ENCODE assay signal across 9 cellular contexts in the genomic region with DNA sequence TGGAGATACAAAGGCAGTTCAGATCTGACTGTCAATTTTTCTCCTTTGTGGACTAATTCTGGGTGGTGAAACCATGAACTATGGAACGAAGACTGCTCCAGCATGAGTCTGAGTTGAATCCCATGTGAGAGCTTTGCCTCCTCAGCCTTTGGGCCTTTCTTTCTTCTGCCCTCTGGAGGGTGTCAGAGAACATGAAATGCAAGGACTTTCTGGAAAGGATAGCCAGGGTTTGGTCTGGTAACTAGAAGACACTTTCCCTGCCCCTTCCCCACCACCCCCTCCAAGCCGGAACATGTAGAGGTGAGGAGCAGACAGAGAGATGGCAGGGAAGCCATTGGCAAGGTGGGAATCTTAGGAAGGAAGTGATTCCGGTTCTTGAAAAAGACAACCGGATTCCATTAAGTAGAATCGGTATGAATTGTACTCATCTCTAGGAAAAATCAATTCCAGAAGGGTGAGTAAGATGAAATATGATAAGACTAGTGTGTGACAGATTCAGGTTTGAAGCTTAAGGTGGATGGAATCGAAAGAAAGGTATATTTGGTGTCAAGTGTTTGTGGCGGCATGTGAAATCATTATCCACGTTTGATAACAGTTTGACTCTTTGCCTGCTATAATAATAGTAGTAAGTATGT. TPM values are rescaled to one million over a fixed set of nuclear protein-coding genes. Genes with fewer than 3 reads are reported as not detected.
DNase-seq lines count a peak whose midpoint lies in the region; ATAC-seq, FAIRE-seq and TF ChIP-seq lines count a peak whose summit lies in the region.
"Had no signal": no experiment of that assay in that cellular context is flagged by ENCODE, and none has a peak within 500 bp of the region (broad histone marks: within the 10 kb centered on the region; RNA-seq: fewer than 3 reads in every experiment).

No MANE protein-coding gene starts in this region.

- H3K27ac ChIP-seq in astrocyte (ENCODE audit: low read depth, low read length) = peak overlapping the region; percentile 16
- H3K27ac ChIP-seq in keratinocyte (ENCODE audit: control insufficient read depth, insufficient read depth, low read length) = no peak overlapping the region
- H3K27ac ChIP-seq in tibial artery = peak overlapping the region; percentile 77 to 81
- H3K27ac ChIP-seq in spleen = no peak overlapping the region

- no peaks in the 10 kb centered on the region for H3K27me3 Mint-ChIP-seq in astrocyte (ENCODE audit: low read depth, unreplicated experiment)

- no peaks in the 10 kb centered on the region for H3K27me3 ChIP-seq in astrocyte (ENCODE audit: insufficient read depth, low read length)
- no peaks in the 10 kb centered on the region for H3K27me3 ChIP-seq in keratinocyte (ENCODE audit: control insufficient read depth, extremely low read depth, insufficient read depth, low read length)
- H3K27me3 ChIP-seq in tibial artery = no peaks in the 10 kb centered on the region
- no peaks in the 10 kb centered on the region for H3K27me3 ChIP-seq in spleen (replicated peaks in 1 of 7)

- no peaks in the 10 kb centered on the region for H3K36me3 ChIP-seq in astrocyte (ENCODE audit: insufficient read depth, low read length)
- peaks cover 0 to 7% of the 10 kb centered on the region in 2 experiments for H3K36me3 ChIP-seq in keratinocyte (ENCODE audit: control insufficient read depth in 2 of 2, extremely low read depth in 1 of 2, insufficient read depth in 2 of 2, low read length in 2 of 2)
- H3K36me3 ChIP-seq in tibial artery = no peaks in the 10 kb centered on the region
- no peaks in the 10 kb centered on the region for H3K36me3 ChIP-seq in spleen

- peak overlapping the region; percentile 27 for H3K27ac Mint-ChIP-seq in astrocyte (ENCODE audit: unreplicated experiment)
- H3K27ac Mint-ChIP-seq: T-cell had no signal

- H3K9ac ChIP-seq in astrocyte (ENCODE audit: low read length) (peak overlapping the region; percentile 17), keratinocyte (ENCODE audit: control insufficient read depth, extremely low read depth, insufficient read depth, low read length) (no peak overlapping the region)

- no peaks in the 10 kb centered on the region for H3K9me1 ChIP-seq in keratinocyte (ENCODE audit: control insufficient read depth, extremely low read depth, insufficient read depth, low read length)

- H3K4me1 ChIP-seq in astrocyte (ENCODE audit: insufficient read depth, low read length) (peaks cover 40% of the 10 kb centered on the region), keratinocyte (ENCODE audit: control insufficient read depth, extremely low read depth, insufficient read depth, low read length) (no peaks in the 10 kb centered on the region), tibial artery (peaks cover 4 to 92% (median 20%) of the 10 kb centered on the region in 4 donors), spleen (no peaks in the 10 kb centered on the region)

- dilution Hi-C loops in keratinocyte (cut with MboI; ENCODE audit: extremely low pct_ligation_motif_present, low sequenced_read_pairs) = no loop called here

- H3K36me3 Mint-ChIP-seq in astrocyte (ENCODE audit: low read depth, unreplicated experiment) = no peaks in the 10 kb centered on the region

- no peak for ATAC-seq in HG03196 (IDR thresholded peaks at IDR 0.05; ENCODE audit: unreplicated experiment)
- ATAC-seq: T-cell had no signal

- no peak overlapping the region for H3K4me3 ChIP-seq in astrocyte (ENCODE audit: insufficient read depth, low read depth, low read length)
- H3K4me3 ChIP-seq in keratinocyte (ENCODE audit: control insufficient read depth in 2 of 3, extremely low read depth in 1 of 3, insufficient read depth in 2 of 3, low read depth in 1 of 3, low read length in 3 of 3) = no peak overlapping the region
- H3K4me3 ChIP-seq in tibial artery = peak overlapping the region in 1 of 2 donors; percentile 26
- no peak overlapping the region for H3K4me3 ChIP-seq in spleen

- 69 to 84% (median 73%) methylated on average over 7 to 8 of the region's 8 CpGs for WGBS in spleen, 5 donors

- DNase-seq in NCI-H748 (lab: John Stamatoyannopoulos, UW; ENCODE audit: unreplicated experiment) = peak; percentile 7
- DNase-seq in NCI-H748 treated with DMSO at 0.1 percent for 48 hours (lab: John Stamatoyannopoulos, UW) = no peak
- DNase-seq in astrocyte (ENCODE audit: low read depth) = peak; percentile 12
- DNase-seq in keratinocyte (ENCODE audit: low read depth, low spot score) = no peak
- DNase-seq in tibial artery = no peak
- no peak for DNase-seq in spleen
- DNase-seq in stimulated activated CD4-positive, alpha-beta T cell treated with anti-CD3 and anti-CD28 coated beads, Interleukin-1b, Interleukin-23, amount 100 ng/mL, for 48 hours = no peak
- DNase-seq: T-cell had no signal

- H3K4me3 Mint-ChIP-seq in astrocyte (ENCODE audit: unreplicated experiment) = no peak overlapping the region
- H3K4me3 Mint-ChIP-seq: T-cell had no signal

- peaks cover 31% of the 10 kb centered on the region for H3K4me1 Mint-ChIP-seq in astrocyte (ENCODE audit: low read depth, unreplicated experiment)

- no peaks in the 10 kb centered on the region for H3K9me3 ChIP-seq in astrocyte (ENCODE audit: insufficient read depth, low read depth, low read length)
- H3K9me3 ChIP-seq in keratinocyte (ENCODE audit: control insufficient read depth, low read depth, low read length) = no peaks in the 10 kb centered on the region
- H3K9me3 ChIP-seq in tibial artery = no peaks in the 10 kb centered on the region
- H3K9me3 ChIP-seq in spleen = no peaks in the 10 kb centered on the region

- no peaks in the 10 kb centered on the region for H3K9me3 Mint-ChIP-seq in astrocyte (ENCODE audit: unreplicated experiment)
- H3K9me3 Mint-ChIP-seq: T-cell had no signal

- peaks cover 28% of the 10 kb centered on the region for H3K79me2 ChIP-seq in astrocyte (ENCODE audit: insufficient read depth, low read length)
- H3K79me2 ChIP-seq in keratinocyte (ENCODE audit: control insufficient read depth, insufficient read depth, low read length) = peaks cover 63% of the 10 kb centered on the region

- TF ChIP-seq CTCF in astrocyte (IDR thresholded peaks at IDR 0.05; ENCODE audit: insufficient read depth, low read depth, low read length) (no peak), keratinocyte (optimal IDR thresholded peaks at IDR 0.05 in 1 of 3, IDR thresholded peaks at IDR 0.05 in 1 of 3, conservative IDR thresholded peaks at IDR 0.05 in 1 of 3; ENCODE audit: extremely low read depth in 1 of 3, insufficient read depth in 2 of 3, low read length in 3 of 3) (peak in 1 of 3 experiments; percentile 22), tibial artery (IDR thresholded peaks at IDR 0.05) (peak; percentile 21 to 23), spleen (IDR thresholded peaks at IDR 0.05 in 8 of 11, conservative IDR thresholded peaks at IDR 0.05 in 3 of 11) (peak in 2 of 11 experiments; percentile 16 to 28)

- FAIRE-seq in astrocyte (lab: Jason Lieb, UNC) = peak; percentile 94
- peak; percentile 23 for FAIRE-seq in keratinocyte (lab: Jason Lieb, UNC)

- H4K20me1 ChIP-seq in astrocyte (ENCODE audit: insufficient read depth, low read length) = no peaks in the 10 kb centered on the region
- H4K20me1 ChIP-seq in keratinocyte (ENCODE audit: control insufficient read depth, extremely low read depth, insufficient read depth, low read length) = no peaks in the 10 kb centered on the region

- H3K4me2 ChIP-seq in astrocyte (ENCODE audit: low read length) (peak overlapping the region; percentile 26), keratinocyte (ENCODE audit: control insufficient read depth, extremely low read depth, insufficient read depth, low read depth, low read length) (no peak overlapping the region)

- H2AFZ ChIP-seq in astrocyte (ENCODE audit: low read depth, low read length) (no peak overlapping the region), keratinocyte (ENCODE audit: control insufficient read depth, low read length) (no peak overlapping the region)

- intact Hi-C loops in tibial artery (cut with DNase I; ENCODE audit: low total_unique reads) (loop anchor here (5.0 kb wide), 1 partner anchor 96 kb away; no protein-coding TSS in a partner anchor), spleen (cut with DNase I; ENCODE audit: low total_unique reads) (no loop called here)

- TF ChIP-seq POLR2A in spleen (IDR thresholded peaks at IDR 0.05) = no peak

RNA-seq across cellular contexts. Expression of gene FHL1, which starts 19.0 kb away (rescaled TPM):
- total RNA-seq in astrocyte = 100 and 115 TPM in 2 replicates
- polyA plus RNA-seq in keratinocyte = 121 to 226 TPM (median 203 TPM) in 3 replicates
- polyA plus RNA-seq in keratinocyte (2011; ENCODE audit: low read depth) = 13.3 TPM
- 140 and 197 TPM in 2 replicates for polyA plus RNA-seq in keratinocyte (2011; cell fraction: cytosol; rRNA removed)
- polyA plus RNA-seq in keratinocyte (2011; cell fraction: nucleus; rRNA removed) = 112 and 118 TPM in 2 replicates
- polyA plus RNA-seq in keratinocyte (2012; ENCODE audit: low replicate concordance) = 26.8 and 132 TPM in 2 replicates
- polyA minus RNA-seq in keratinocyte = 163 to 220 TPM (median 184 TPM) in 3 replicates
- polyA minus RNA-seq in keratinocyte (2011; cell fraction: cytosol; rRNA and poly(A)+ RNA removed) = 134 TPM
- polyA minus RNA-seq in keratinocyte (2011; cell fraction: nucleus; rRNA and poly(A)+ RNA removed) = 27.9 and 46.4 TPM in 2 replicates
- 100 to 1,000 TPM in 1 of 7 donors, 10 to 100 TPM in 6; 55.1 to 108 (median 68.8) TPM for total RNA-seq in spleen
- 10 to 100 TPM; 33.0 to 43.1 (median 35.9) TPM for polyA plus RNA-seq in spleen

Comparison
In these comparisons a context has a peak if more than half of its experiments do, and no peak if none do; other contexts are left out.
1. DNase-seq: peak in NCI-H748 (single experiment) and astrocyte (single experiment); none in NCI-H748 treated with DMSO at 0.1 percent for 48 hours (single experiment), keratinocyte (single experiment), tibial artery (0 of 2), spleen (single experiment) and stimulated activated CD4-positive, alpha-beta T cell treated with anti-CD3 and anti-CD28 coated beads, Interleukin-1b, Interleukin-23, amount 100 ng/mL, for 48 hours (single experiment).
2. H3K27ac ChIP-seq: peak in astrocyte (single experiment) and tibial artery (2 of 2); none in keratinocyte (single experiment) and spleen (0 of 8).